In the genomic region with DNA sequence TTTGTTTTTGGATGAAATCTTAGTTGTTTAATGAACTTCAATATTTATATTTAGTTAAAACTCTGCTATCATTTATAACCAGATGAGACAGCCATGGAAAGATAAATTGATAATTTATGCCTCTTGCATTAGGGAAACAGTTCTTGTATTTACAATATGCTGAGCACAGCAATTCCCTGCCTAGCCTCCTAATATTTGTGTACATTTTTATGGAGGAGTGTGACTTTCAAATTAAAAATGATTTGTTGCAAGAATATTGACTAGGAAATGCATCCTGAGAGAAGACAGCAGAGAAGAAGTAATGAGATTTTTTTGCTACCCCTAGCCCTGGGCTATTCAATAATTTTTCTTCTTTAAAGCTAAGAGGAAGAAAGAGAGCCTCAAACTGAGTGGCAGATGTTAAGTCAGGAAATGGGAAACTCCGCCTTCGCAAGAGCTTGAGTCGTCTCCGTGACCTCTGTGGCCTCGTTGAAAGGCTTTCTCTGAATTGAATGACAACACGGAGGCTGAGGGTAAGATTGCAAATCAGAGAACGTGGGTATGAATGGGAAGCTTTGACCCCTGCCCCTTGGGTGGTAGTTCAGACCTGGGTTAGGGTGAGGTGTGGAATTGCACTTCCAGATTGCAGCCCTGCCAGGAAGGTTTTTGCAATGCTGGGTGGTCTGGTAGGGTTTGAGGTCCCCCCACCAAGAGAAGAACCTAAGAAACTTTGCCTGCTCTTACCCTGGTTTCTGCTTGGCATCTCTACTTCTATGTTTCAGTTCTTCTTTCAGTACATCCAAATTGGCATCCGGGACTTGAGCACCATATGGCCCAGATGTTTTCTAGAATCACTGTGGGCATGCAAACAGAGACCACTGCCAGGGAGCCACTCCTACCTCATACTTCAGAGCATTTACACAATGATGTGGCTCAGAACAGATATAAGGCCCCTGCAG, we compare ENCODE assay signal across 8 cellular contexts.
DNase-seq lines count a peak whose midpoint lies in the region; ATAC-seq and TF ChIP-seq lines count a peak whose summit lies in the region.

No MANE protein-coding gene starts in this region.

- H3K4me3 ChIP-seq in esophagus squamous epithelium = no peak overlapping the region

- peak; percentile 50 for ATAC-seq in Right ventricle myocardium inferior
- ATAC-seq in HG02885 (IDR thresholded peaks at IDR 0.05; ENCODE audit: poor library complexity, unreplicated experiment) = peak; percentile 78

- TF ChIP-seq POLR2A in esophagus squamous epithelium (IDR thresholded peaks at IDR 0.05) = no peak

- H3K9me3 ChIP-seq in esophagus squamous epithelium = peaks cover 0 to 7% (median 0%) of the 10 kb centered on the region in 3 donors

- H3K36me3 ChIP-seq in esophagus squamous epithelium = no peaks in the 10 kb centered on the region

- peaks cover 0 to 7% (median 0%) of the 10 kb centered on the region in 3 donors for H3K4me1 ChIP-seq in esophagus squamous epithelium

- DNase-seq in Right ventricle myocardium inferior (ENCODE audit: missing footprints) (no peak), cardiac septum (ENCODE audit: low spot score) (no peak), NCI-H226 (peak; percentile 54), esophagus squamous epithelium (lab: John Stamatoyannopoulos, UW) (peak; percentile 1), NCI-H2081 (lab: John Stamatoyannopoulos, UW) (no peak), cerebellar nuclear complex (lab: John Stamatoyannopoulos, UW) (no peak), NCI-H128 (lab: John Stamatoyannopoulos, UW; ENCODE audit: unreplicated experiment) (no peak)

- 30 to 37% methylated on average over 8 of the region's 8 CpGs for WGBS in esophagus squamous epithelium, 2 donors

- no peak for TF ChIP-seq CTCF in esophagus squamous epithelium (IDR thresholded peaks at IDR 0.05)

- H3K27ac ChIP-seq in esophagus squamous epithelium = no peak overlapping the region

- no peaks in the 10 kb centered on the region for H3K27me3 ChIP-seq in esophagus squamous epithelium

- intact Hi-C loops in Right ventricle myocardium inferior (cut with DNase I) (no loop called here), cardiac septum (cut with DNase I) (no loop called here), esophagus squamous epithelium (cut with DNase I) (no loop called here)

Comparison
In these comparisons a context has a peak if more than half of its experiments do, and no peak if none do; other contexts are left out.
1. DNase-seq: peak in NCI-H226 (single experiment) and esophagus squamous epithelium (single experiment); none in Right ventricle myocardium inferior (single experiment), cardiac septum (single experiment), NCI-H2081 (0 of 2), cerebellar nuclear complex (0 of 2) and NCI-H128 (single experiment).